Comparison of ENCODE assay signal across 7 cellular contexts in genomic region chr9:134308639-134309220, GRCh38. TPM values are rescaled to one million over a fixed set of nuclear protein-coding genes. Genes with fewer than 3 reads are reported as not detected.
DNase-seq lines count a peak whose midpoint lies in the region; ATAC-seq and TF ChIP-seq lines count a peak whose summit lies in the region.
"Not testable (repeated sequence)": the region's sequence is repeated elsewhere in the genome, so short reads cannot be mapped to it uniquely, and the experiment has no call there.

No MANE protein-coding gene starts in this region.

- not testable (repeated sequence) for H3K27ac Mint-ChIP-seq in chondrocyte (ENCODE audit: unreplicated experiment)

- H3K36me3 Mint-ChIP-seq in chondrocyte (ENCODE audit: low read depth): not testable (repeated sequence)

- not testable (repeated sequence) for TF ChIP-seq CTCF in chondrocyte (IDR thresholded peaks at IDR 0.05); right lobe of liver (IDR thresholded peaks at IDR 0.05); upper lobe of right lung (IDR thresholded peaks at IDR 0.05)

- H3K36me3 ChIP-seq in BLaER1, right lobe of liver, upper lobe of right lung: not testable (repeated sequence)

- H4K20me1 ChIP-seq in BLaER1: not testable (repeated sequence)

- not testable (repeated sequence) for H3K27me3 ChIP-seq in BLaER1; right cardiac atrium (ENCODE audit: control insufficient read depth, insufficient read depth); right lobe of liver; upper lobe of right lung

- intact Hi-C loops in Right ventricle myocardium superior (cut with DNase I); right cardiac atrium (cut with DNase I); right lobe of liver (cut with DNase I); posterior vena cava (cut with DNase I); upper lobe of right lung (cut with DNase I): not testable (repeated sequence)

- H3K4me2 ChIP-seq in BLaER1: peak overlapping the region; percentile 17; the same call in 1 of the 2 replicates

- DNase-seq in chondrocyte (ENCODE audit: low spot score) (peak; percentile 55), Right ventricle myocardium superior (peak; percentile 12), right cardiac atrium (peak; percentile 2 to 40 (median 15)), right lobe of liver (peak; percentile 6 to 33 (median 27)), posterior vena cava (ENCODE audit: low spot score) (peak; percentile 45), upper lobe of right lung (peak; percentile 29)

- H3K27ac ChIP-seq in BLaER1; right cardiac atrium (ENCODE audit: low read length); right lobe of liver; upper lobe of right lung: not testable (repeated sequence)

- 93% methylated on average over 14 of the region's 14 CpGs for WGBS in right cardiac atrium
- 100% methylated on average over 2 of the region's 14 CpGs for WGBS in right lobe of liver (ENCODE audit: insufficient coverage, low coverage, low lambda C conversion rate, missing lambda C conversion rate)

- peaks cover 18% of the 10 kb centered on the region for H3K9me3 Mint-ChIP-seq in chondrocyte (ENCODE audit: low read depth)

- peaks cover 33% of the 10 kb centered on the region for H3K4me1 ChIP-seq in BLaER1
- not testable (repeated sequence) for H3K4me1 ChIP-seq in right cardiac atrium (ENCODE audit: control insufficient read depth, insufficient read depth, low read length); right lobe of liver; upper lobe of right lung

- H3K4me1 Mint-ChIP-seq in chondrocyte (ENCODE audit: low read depth): not testable (repeated sequence)

- not testable (repeated sequence) for H3K4me3 Mint-ChIP-seq in chondrocyte (ENCODE audit: unreplicated experiment)

- H3K4me3 ChIP-seq in BLaER1; right cardiac atrium (ENCODE audit: low read length); right lobe of liver; upper lobe of right lung: not testable (repeated sequence)

- TF ChIP-seq POLR2A in right lobe of liver (IDR thresholded peaks at IDR 0.05): not testable (repeated sequence)

- H3K9me3 ChIP-seq in BLaER1: peaks cover 16% of the 10 kb centered on the region
- not testable (repeated sequence) for H3K9me3 ChIP-seq in right cardiac atrium (ENCODE audit: control insufficient read depth, low read length); right lobe of liver; upper lobe of right lung

- not testable (repeated sequence) for H3K27me3 Mint-ChIP-seq in chondrocyte (ENCODE audit: low read depth)

- not testable (repeated sequence) for H3K9ac ChIP-seq in BLaER1

- ATAC-seq in Right ventricle myocardium superior (ENCODE audit: poor library complexity); right cardiac atrium; right lobe of liver; upper lobe of right lung: not testable (repeated sequence)

RNA-seq across cellular contexts. Expression of gene RXRA, which starts 17.5 kb away (rescaled TPM):
- 27.3 to 28.2 TPM (median 27.9 TPM) in 3 replicates for total RNA-seq in chondrocyte
- 89.0 TPM for total RNA-seq in Right ventricle myocardium superior
- 10 to 100 TPM; 48.1 to 72.3 (median 61.7) TPM for total RNA-seq in right cardiac atrium
- polyA plus RNA-seq in right cardiac atrium: 66.0 TPM
- 100 to 1,000 TPM; 105 to 165 (median 131) TPM for total RNA-seq in right lobe of liver
- total RNA-seq in posterior vena cava: 10 to 100 TPM; 41.5 to 44.7 TPM
- 80.6 TPM for total RNA-seq in upper lobe of right lung
